Comparison of ENCODE assay signal across 32 cellular contexts in genomic region chr20:17326096-17326495, GRCh38.
"Had no signal": no experiment of that assay in that cellular context is flagged by ENCODE, and none has a peak within 500 bp of the region (broad histone marks: within the 10 kb centered on the region; RNA-seq: fewer than 3 reads in every experiment).

No MANE protein-coding gene starts in this region.

- H3K27ac ChIP-seq: KMS-11 had no signal

- H3K36me3 ChIP-seq: MG63 had no signal

- H3K9ac ChIP-seq: KMS-11 had no signal

- H3K27me3 ChIP-seq: MG63 had no signal

- H3K4me3 ChIP-seq: MG63 had no signal

- H3K4me2 ChIP-seq: KMS-11 had no signal

- DNase-seq: Karpas-422, Kasumi-1, KBM-7, KG1, MG63, MM.1S, MV-4-11, NCI-H1048, NCI-H1092, NCI-H1092 treated with DMSO at 0.1 percent for 48 hours, NCI-H1105, NCI-H1105 treated with DMSO at 0.1 percent for 48 hours, NCI-H1417, NCI-H1417 treated with DMSO at 0.1 percent for 48 hours, NCI-H1436, NCI-H1436 treated with DMSO at 0.1 percent for 48 hours, NCI-H146, NCI-H187, NCI-H187 treated with DMSO at 0.1 percent for 48 hours, NCI-H1930, NCI-H2029, NCI-H2029 treated with DMSO at 0.1 percent for 48 hours, NCI-H2081, NCI-H2081 treated with DMSO at 0.1 percent for 48 hours, NCI-H2107, NCI-H2171, NCI-H2171 treated with DMSO at 0.1 percent for 48 hours, NCI-H226, NCI-H345, NCI-H446, NCI-H446 treated with DMSO at 0.1 percent for 48 hours had no signal

- H3K9me3 ChIP-seq: MG63 had no signal
